Comparison of ENCODE assay signal across 8 cellular contexts in genomic region chr15:29668120-29668602, GRCh38.
DNase-seq lines count a peak whose midpoint lies in the region; ATAC-seq and TF ChIP-seq lines count a peak whose summit lies in the region.

No MANE protein-coding gene starts in this region.

- H3K4me3 ChIP-seq in LNCaP clone FGC (ENCODE audit: low read depth, low read length) (no peak overlapping the region), SK-N-SH (ENCODE audit: low read depth in 2 of 2, low read length in 1 of 2) (peak overlapping the region in 1 of 2 experiments; percentile 38; a peak in 1 of 4 replicates), endodermal cell (ENCODE audit: low read length) (no peak overlapping the region), lung (no peak overlapping the region), tibial artery (no peak overlapping the region)

- WGBS in SK-N-SH (ENCODE audit: low lambda C conversion rate): 30% methylated on average over 15 of the region's 15 CpGs
- WGBS in endodermal cell (ENCODE audit: insufficient coverage in 1 of 2, insufficient read length in 1 of 2), 2 experiments: 47 to 52% methylated on average over 11 to 15 of the region's 15 CpGs
- 37% methylated on average over 15 of the region's 15 CpGs for WGBS in lung, 2 donors

- H3K36me3 Mint-ChIP-seq in activated naive CD4-positive, alpha-beta T cell treated with anti-CD3 and anti-CD28 coated beads, Interleukin-2, amount 10 ng/mL, durations not matched to agents 7 days and 5 days: no peaks in the 10 kb centered on the region
- H3K36me3 Mint-ChIP-seq in endodermal cell (ENCODE audit: low read depth): no peaks in the 10 kb centered on the region

- CTCF ChIA-PET in activated naive CD4-positive, alpha-beta T cell treated with anti-CD3 and anti-CD28 coated beads, Interleukin-2, amount 10 ng/mL, durations not matched to agents 7 days and 5 days (lab: Charles Lee): interaction anchor here (1.3 to 1.8 kb wide), 2 partner anchors 258 to 406 kb away, joined by 3 to 9 read pairs; no protein-coding TSS in a partner anchor
- CTCF ChIA-PET in SK-N-SH (lab: Yijun Ruan, JAX): interaction anchor here (0.6 to 4.0 kb wide), 18 partner anchors 10 to 408 kb away, joined by 3 to 27 read pairs (median 3); partner anchors contain the start of gene TJP1

- TF ChIP-seq CTCF in LNCaP clone FGC (IDR thresholded peaks at IDR 0.05; ENCODE audit: control insufficient read depth, extremely low read depth, insufficient read depth): peak; percentile 60
- peak; percentile 97 for TF ChIP-seq CTCF in SK-N-SH (IDR thresholded peaks at IDR 0.05)
- peak; percentile 97 for TF ChIP-seq CTCF in endodermal cell (conservative IDR thresholded peaks at IDR 0.05)
- peak; percentile 61 for TF ChIP-seq CTCF in lung (IDR thresholded peaks at IDR 0.05; ENCODE audit: control extremely low read depth, extremely low read depth)
- TF ChIP-seq CTCF in tibial artery (IDR thresholded peaks at IDR 0.05): peak; percentile 61 to 65

- no peaks in the 10 kb centered on the region for H3K9me3 ChIP-seq in SK-N-SH
- no peaks in the 10 kb centered on the region for H3K9me3 ChIP-seq in endodermal cell (ENCODE audit: control insufficient read depth, low read length)
- no peaks in the 10 kb centered on the region for H3K9me3 ChIP-seq in lung (ENCODE audit: control insufficient read depth in 2 of 2, insufficient read depth in 1 of 2, low read length in 1 of 2)
- no peaks in the 10 kb centered on the region for H3K9me3 ChIP-seq in tibial artery

- peak; percentile 42 for DNase-seq in activated naive CD4-positive, alpha-beta T cell treated with anti-CD3 and anti-CD28 coated beads, Interleukin-2, amount 10 ng/mL, durations not matched to agents 7 days and 5 days
- no peak for DNase-seq in activated naive CD4-positive, alpha-beta T cell (lab: John Stamatoyannopoulos, UW)
- peak; percentile 54 for DNase-seq in LNCaP clone FGC (ENCODE audit: low read depth)
- peak; percentile 82 for DNase-seq in SK-N-SH
- peak; percentile 92 for DNase-seq in endodermal cell
- peak; percentile 77 for DNase-seq in lung (ENCODE audit: low spot score)
- peak in 1 of 2 donors; percentile 35 for DNase-seq in tibial artery
- DNase-seq in NCI-H128 (lab: John Stamatoyannopoulos, UW; ENCODE audit: unreplicated experiment): no peak

- no peaks in the 10 kb centered on the region for H3K9me3 Mint-ChIP-seq in activated naive CD4-positive, alpha-beta T cell treated with anti-CD3 and anti-CD28 coated beads, Interleukin-2, amount 10 ng/mL, durations not matched to agents 7 days and 5 days
- H3K9me3 Mint-ChIP-seq in endodermal cell: no peaks in the 10 kb centered on the region

- H3K4me1 ChIP-seq in SK-N-SH (ENCODE audit: control insufficient read depth in 1 of 2, insufficient read depth in 2 of 2, low read depth in 1 of 2, low read length in 1 of 2): peaks cover 0 to 23% of the 10 kb centered on the region in 2 experiments; a peak in 2 of 4 replicates
- peaks cover 7% of the 10 kb centered on the region for H3K4me1 ChIP-seq in endodermal cell (ENCODE audit: control insufficient read depth, insufficient read depth, low read length)
- H3K4me1 ChIP-seq in lung (ENCODE audit: control insufficient read depth in 2 of 2, insufficient read depth in 2 of 2, low read length in 2 of 2): no peaks in the 10 kb centered on the region
- H3K4me1 ChIP-seq in tibial artery: peaks cover 0 to 14% (median 3%) of the 10 kb centered on the region in 4 donors

- no peak overlapping the region for H3K27ac Mint-ChIP-seq in activated naive CD4-positive, alpha-beta T cell treated with anti-CD3 and anti-CD28 coated beads, Interleukin-2, amount 10 ng/mL, durations not matched to agents 7 days and 5 days
- H3K27ac Mint-ChIP-seq in endodermal cell: no peak overlapping the region

- POLR2A ChIA-PET in SK-N-SH (lab: Yijun Ruan, JAX): no interaction called here

- peak; percentile 66 for ATAC-seq in lung (ENCODE audit: insufficient read depth, low FRiP score)

- H3K79me2 ChIP-seq in SK-N-SH (ENCODE audit: insufficient read depth): no peaks in the 10 kb centered on the region

- no peak for TF ChIP-seq EP300 in SK-N-SH (IDR thresholded peaks at IDR 0.05; ENCODE audit: borderline replicate concordance in 1 of 2, low read depth in 1 of 2, low read length in 1 of 2)

- H3K27me3 Mint-ChIP-seq in activated naive CD4-positive, alpha-beta T cell treated with anti-CD3 and anti-CD28 coated beads, Interleukin-2, amount 10 ng/mL, durations not matched to agents 7 days and 5 days: peaks cover 14% of the 10 kb centered on the region
- H3K27me3 Mint-ChIP-seq in endodermal cell (ENCODE audit: insufficient read depth): peaks cover 1% of the 10 kb centered on the region

- no peaks in the 10 kb centered on the region for H3K9me2 ChIP-seq in SK-N-SH

- H3K4me3 Mint-ChIP-seq in activated naive CD4-positive, alpha-beta T cell treated with anti-CD3 and anti-CD28 coated beads, Interleukin-2, amount 10 ng/mL, durations not matched to agents 7 days and 5 days: no peak overlapping the region
- H3K4me3 Mint-ChIP-seq in endodermal cell: no peak overlapping the region

- no peaks in the 10 kb centered on the region for H4K20me1 ChIP-seq in SK-N-SH (ENCODE audit: insufficient read depth)

- H3K27ac ChIP-seq in SK-N-SH (ENCODE audit: low read depth in 2 of 2, low read length in 1 of 2) (no peak overlapping the region), endodermal cell (ENCODE audit: low read depth, low read length) (no peak overlapping the region), lung (ENCODE audit: low read depth in 1 of 2, low read length in 1 of 2) (no peak overlapping the region), tibial artery (no peak overlapping the region)

- TF ChIP-seq RAD21 in SK-N-SH (IDR thresholded peaks at IDR 0.05; ENCODE audit: low read length): peak; percentile 96

- H3K9ac ChIP-seq in SK-N-SH: no peak overlapping the region
- no peak overlapping the region for H3K9ac ChIP-seq in endodermal cell (ENCODE audit: extremely low read depth, low read length, poor library complexity, severe bottlenecking)

- no peaks in the 10 kb centered on the region for H3K4me1 Mint-ChIP-seq in activated naive CD4-positive, alpha-beta T cell treated with anti-CD3 and anti-CD28 coated beads, Interleukin-2, amount 10 ng/mL, durations not matched to agents 7 days and 5 days
- H3K4me1 Mint-ChIP-seq in endodermal cell: peaks cover 15% of the 10 kb centered on the region

- peaks cover 31% of the 10 kb centered on the region for H3F3A ChIP-seq in SK-N-SH (replicated peaks; ENCODE audit: insufficient read depth)

- H2AFZ ChIP-seq in SK-N-SH (ENCODE audit: low read depth): no peak overlapping the region

- intact Hi-C loops in tibial artery (cut with DNase I; ENCODE audit: low total_unique reads): no loop called here

- H3K27me3 ChIP-seq in SK-N-SH (ENCODE audit: insufficient read depth): no peaks in the 10 kb centered on the region
- H3K27me3 ChIP-seq in endodermal cell (ENCODE audit: control insufficient read depth, insufficient read depth, low read length, poor library complexity, severe bottlenecking): no peaks in the 10 kb centered on the region
- H3K27me3 ChIP-seq in lung (ENCODE audit: control insufficient read depth, insufficient read depth): no peaks in the 10 kb centered on the region
- H3K27me3 ChIP-seq in tibial artery: no peaks in the 10 kb centered on the region

- H3K4me2 ChIP-seq in SK-N-SH: no peak overlapping the region

- H3K36me3 ChIP-seq in SK-N-SH (replicated peaks in 1 of 2; ENCODE audit: control insufficient read depth in 1 of 2, insufficient read depth in 2 of 2, low read length in 1 of 2): no peaks in the 10 kb centered on the region
- H3K36me3 ChIP-seq in endodermal cell (ENCODE audit: control insufficient read depth, insufficient read depth, low read length): no peaks in the 10 kb centered on the region
- H3K36me3 ChIP-seq in lung (ENCODE audit: control insufficient read depth in 2 of 2, insufficient read depth in 2 of 2, low read length in 2 of 2): no peaks in the 10 kb centered on the region
- H3K36me3 ChIP-seq in tibial artery: no peaks in the 10 kb centered on the region

TF ChIP-seq in SK-N-SH, 30 proteins besides CTCF, POLR2A, EP300 and RAD21:
- TF ChIP-seq RFX5 (IDR thresholded peaks at IDR 0.05; ENCODE audit: low read length): peak; percentile 50; the same call in 1 of the 2 replicates
- no peak for TF ChIP-seq CHD2 (IDR thresholded peaks at IDR 0.05; ENCODE audit: low read length, partially characterized antibody)
- peak; percentile 87 for TF ChIP-seq SMC3 (IDR thresholded peaks at IDR 0.05; ENCODE audit: low read depth, low read length)
- peak; percentile 53; the same call in 1 of the 2 replicates for TF ChIP-seq RCOR1 (IDR thresholded peaks at IDR 0.05; ENCODE audit: low read length)
- TF ChIP-seq SIN3A (IDR thresholded peaks at IDR 0.05; ENCODE audit: borderline replicate concordance, low read depth, low read length): no peak

Comparison
In these comparisons a context has a peak if more than half of its experiments do, and no peak if none do; other contexts are left out.
1. DNase-seq: peak in activated naive CD4-positive, alpha-beta T cell treated with anti-CD3 and anti-CD28 coated beads, Interleukin-2, amount 10 ng/mL, durations not matched to agents 7 days and 5 days (single experiment), LNCaP clone FGC (single experiment), SK-N-SH (single experiment), endodermal cell (single experiment) and lung (single experiment); none in activated naive CD4-positive, alpha-beta T cell (0 of 4) and NCI-H128 (single experiment).
2. Peak in every context shown above with its lines, with median percentiles within 50 percentile points of each other: CTCF ChIP-seq.